In genomic region chr6:36840471-36841461, GRCh38 we compare ENCODE assay signal across 8 cellular contexts. TPM values are rescaled to one million over a fixed set of nuclear protein-coding genes. Genes with fewer than 3 reads are reported as not detected.
A peak's percentile ranks its signal among the peaks of the same experiment; 100 is the strongest.
DNase-seq lines count a peak whose midpoint lies in the region; ATAC-seq and TF ChIP-seq lines count a peak whose summit lies in the region.

No MANE protein-coding gene starts in this region.

- peak overlapping the region; percentile 55 to 84 (median 66) for H3K4me3 Mint-ChIP-seq in CD4-positive, alpha-beta memory T cell
- peak overlapping the region; percentile 54 for H3K4me3 Mint-ChIP-seq in activated CD4-positive, alpha-beta memory T cell treated with anti-CD3 and anti-CD28 coated beads for 36 hours
- H3K4me3 Mint-ChIP-seq in neural progenitor cell = peak overlapping the region; percentile 77

- peak overlapping the region in 2 of 7 donors; percentile 25 to 57 for H3K27ac Mint-ChIP-seq in CD4-positive, alpha-beta memory T cell
- H3K27ac Mint-ChIP-seq in activated CD4-positive, alpha-beta memory T cell treated with anti-CD3 and anti-CD28 coated beads for 36 hours = no peak overlapping the region
- H3K27ac Mint-ChIP-seq in neural progenitor cell = no peak overlapping the region

- H3K27me3 Mint-ChIP-seq in CD4-positive, alpha-beta memory T cell = peaks cover 4 to 19% of the 10 kb centered on the region in 2 donors
- H3K27me3 Mint-ChIP-seq in activated CD4-positive, alpha-beta memory T cell treated with anti-CD3 and anti-CD28 coated beads for 36 hours = peaks cover 22% of the 10 kb centered on the region
- peaks cover 54% of the 10 kb centered on the region for H3K27me3 Mint-ChIP-seq in neural progenitor cell (ENCODE audit: insufficient read depth, low read depth)

- no peak overlapping the region for H3K27ac ChIP-seq in CD4-positive, alpha-beta memory T cell (ENCODE audit: low read depth, low read length)
- H3K27ac ChIP-seq in neural progenitor cell = no peak overlapping the region

- H4K20me1 ChIP-seq in neural progenitor cell (ENCODE audit: low read depth) = peaks cover 12% of the 10 kb centered on the region

- peak; percentile 8 to 59 (median 25) for DNase-seq in CD4-positive, alpha-beta memory T cell
- peak; percentile 41 for DNase-seq in activated CD4-positive, alpha-beta memory T cell treated with anti-CD3 and anti-CD28 coated beads for 36 hours
- DNase-seq in neural progenitor cell (ENCODE audit: low spot score) (peak; percentile 55), NCI-H1048 (lab: John Stamatoyannopoulos, UW) (no peak), inferior parietal cortex (ENCODE audit: extremely low spot score) (no peak), epidermal melanocyte (ENCODE audit: insufficient read length, low spot score) (no peak)

- CTCF ChIA-PET in CD4-positive, alpha-beta memory T cell (lab: Charles Lee; ENCODE audit: partially characterized antibody) = interaction anchor here (2.7 kb wide), 1 partner anchor 11 kb away, joined by 13 read pairs; no protein-coding TSS in a partner anchor
- CTCF ChIA-PET in activated CD4-positive, alpha-beta memory T cell treated with anti-CD3 and anti-CD28 coated beads for 36 hours (lab: Charles Lee) = interaction anchor here (1.0 to 1.5 kb wide), 2 partner anchors 58 to 177 kb away, joined by 4 read pairs; no protein-coding TSS in a partner anchor

- H2AFZ ChIP-seq in neural progenitor cell (replicated peaks) = peak overlapping the region; percentile 59

- peaks cover 20% of the 10 kb centered on the region for H3K4me1 ChIP-seq in CD4-positive, alpha-beta memory T cell (ENCODE audit: insufficient read depth, low read length)
- H3K4me1 ChIP-seq in endocrine pancreas (ENCODE audit: control insufficient read depth, insufficient read depth, low read length) (no peaks in the 10 kb centered on the region), neural progenitor cell (peaks cover 16% of the 10 kb centered on the region)

- H3K9me3 ChIP-seq in CD4-positive, alpha-beta memory T cell (ENCODE audit: control insufficient read depth in 1 of 2, low read length in 2 of 2) = no peaks in the 10 kb centered on the region
- H3K9me3 ChIP-seq in endocrine pancreas (ENCODE audit: control insufficient read depth, low read length) = no peaks in the 10 kb centered on the region
- H3K9me3 ChIP-seq in neural progenitor cell (ENCODE audit: low read depth) = no peaks in the 10 kb centered on the region

- POLR2A ChIA-PET in CD4-positive, alpha-beta memory T cell (lab: Charles Lee; ENCODE audit: partially characterized antibody) = no interaction called here
- POLR2A ChIA-PET in activated CD4-positive, alpha-beta memory T cell treated with anti-CD3 and anti-CD28 coated beads for 36 hours (lab: Charles Lee) = interaction anchor here (1.0 kb wide), 1 partner anchor 8 kb away, joined by 3 read pairs; no protein-coding TSS in a partner anchor

- H3K4me1 Mint-ChIP-seq in CD4-positive, alpha-beta memory T cell = peaks cover 3 to 15% (median 9%) of the 10 kb centered on the region in 4 donors
- H3K4me1 Mint-ChIP-seq in activated CD4-positive, alpha-beta memory T cell treated with anti-CD3 and anti-CD28 coated beads for 36 hours (ENCODE audit: low read depth) = peaks cover 8% of the 10 kb centered on the region
- H3K4me1 Mint-ChIP-seq in neural progenitor cell = peaks cover 14% of the 10 kb centered on the region

- intact Hi-C loops in CD4-positive, alpha-beta memory T cell (cut with micrococcal nuclease) = no loop called here
- intact Hi-C loops in activated CD4-positive, alpha-beta memory T cell treated with anti-CD3 and anti-CD28 coated beads for 36 hours (cut with micrococcal nuclease) = no loop called here

- no peak for ATAC-seq in HG03108 (IDR thresholded peaks at IDR 0.05; ENCODE audit: unreplicated experiment)

- H3K9me3 Mint-ChIP-seq in CD4-positive, alpha-beta memory T cell = peaks cover 0 to 3% (median 0%) of the 10 kb centered on the region in 8 donors
- H3K9me3 Mint-ChIP-seq in activated CD4-positive, alpha-beta memory T cell treated with anti-CD3 and anti-CD28 coated beads for 36 hours = no peaks in the 10 kb centered on the region
- peaks cover 4% of the 10 kb centered on the region for H3K9me3 Mint-ChIP-seq in neural progenitor cell

- TF ChIP-seq CTCF in neural progenitor cell (IDR thresholded peaks at IDR 0.05) = no peak

- peak overlapping the region; percentile 95 for H3K4me2 ChIP-seq in neural progenitor cell

- H3F3A ChIP-seq in neural progenitor cell (ENCODE audit: low read depth) = peaks cover 9% of the 10 kb centered on the region

- peaks cover 18% of the 10 kb centered on the region for H3K27me3 ChIP-seq in CD4-positive, alpha-beta memory T cell (ENCODE audit: insufficient read depth, low read length)
- H3K27me3 ChIP-seq in endocrine pancreas (ENCODE audit: control insufficient read depth, insufficient read depth, low read length) = peaks cover 3% of the 10 kb centered on the region
- peaks cover 80% of the 10 kb centered on the region for H3K27me3 ChIP-seq in neural progenitor cell

- H3K9ac ChIP-seq in endocrine pancreas (ENCODE audit: control insufficient read depth, insufficient read depth, low read length) (peak overlapping the region; percentile 22), neural progenitor cell (no peak overlapping the region)

- no peaks in the 10 kb centered on the region for H3K36me3 ChIP-seq in CD4-positive, alpha-beta memory T cell (ENCODE audit: insufficient read depth, low read length)
- H3K36me3 ChIP-seq in endocrine pancreas (ENCODE audit: control insufficient read depth, insufficient read depth, low read length) = no peaks in the 10 kb centered on the region
- no peaks in the 10 kb centered on the region for H3K36me3 ChIP-seq in neural progenitor cell

- H3K4me3 ChIP-seq in CD4-positive, alpha-beta memory T cell (ENCODE audit: low read length in 2 of 2) = peak overlapping the region in 1 of 2 donors; percentile 19
- no peak overlapping the region for H3K4me3 ChIP-seq in endocrine pancreas (ENCODE audit: control insufficient read depth, insufficient read depth, low read length)
- H3K4me3 ChIP-seq in neural progenitor cell = peak overlapping the region; percentile 64

- H3K79me2 ChIP-seq in neural progenitor cell (ENCODE audit: low read depth) = no peaks in the 10 kb centered on the region

- H3K36me3 Mint-ChIP-seq in CD4-positive, alpha-beta memory T cell = no peaks in the 10 kb centered on the region
- no peaks in the 10 kb centered on the region for H3K36me3 Mint-ChIP-seq in activated CD4-positive, alpha-beta memory T cell treated with anti-CD3 and anti-CD28 coated beads for 36 hours
- H3K36me3 Mint-ChIP-seq in neural progenitor cell = no peaks in the 10 kb centered on the region

RNA-seq across cellular contexts. Expression of gene CPNE5, which starts 1.5 kb away (rescaled TPM):
- total RNA-seq in CD4-positive, alpha-beta memory T cell = under 1 TPM; 0.47 to 0.70 TPM
- 1 to 10 TPM; 1.9 to 2.7 TPM for polyA plus RNA-seq in CD4-positive, alpha-beta memory T cell
- total RNA-seq in activated CD4-positive, alpha-beta memory T cell treated with anti-CD3 and anti-CD28 coated beads for 36 hours = 1 to 10 TPM; 1.5 to 1.8 TPM
- total RNA-seq in neural progenitor cell (ENCODE audit: low replicate concordance) = 0.56 TPM in 1 of 2 replicates, not detected in the other

RNA-seq across cellular contexts. Expression of gene PPIL1, which starts 33.8 kb away (rescaled TPM):
- 1 to 10 TPM; 8.4 to 9.2 TPM for total RNA-seq in CD4-positive, alpha-beta memory T cell
- 10 to 100 TPM; 18.6 to 19.7 TPM for polyA plus RNA-seq in CD4-positive, alpha-beta memory T cell
- total RNA-seq in activated CD4-positive, alpha-beta memory T cell treated with anti-CD3 and anti-CD28 coated beads for 36 hours = 10 to 100 TPM; 38.5 to 40.6 TPM
- total RNA-seq in neural progenitor cell (ENCODE audit: low replicate concordance) = 81.6 and 93.1 TPM in 2 replicates

RNA-seq across cellular contexts. Expression of gene C6orf89, which starts 45.0 kb away (rescaled TPM):
- total RNA-seq in CD4-positive, alpha-beta memory T cell = 10 to 100 TPM; 53.0 to 56.0 TPM
- 10 to 100 TPM; 35.4 to 52.8 TPM for polyA plus RNA-seq in CD4-positive, alpha-beta memory T cell
- total RNA-seq in activated CD4-positive, alpha-beta memory T cell treated with anti-CD3 and anti-CD28 coated beads for 36 hours = 10 to 100 TPM; 29.2 to 29.8 TPM
- 17.8 and 21.2 TPM in 2 replicates for total RNA-seq in neural progenitor cell (ENCODE audit: low replicate concordance)

Comparison
In these comparisons a context has a peak if more than half of its experiments do, and no peak if none do; other contexts are left out.
1. DNase-seq: peak in CD4-positive, alpha-beta memory T cell (5 of 5), activated CD4-positive, alpha-beta memory T cell treated with anti-CD3 and anti-CD28 coated beads for 36 hours (single experiment) and neural progenitor cell (single experiment); none in NCI-H1048 (single experiment), inferior parietal cortex (single experiment) and epidermal melanocyte (single experiment).
2. Peak in every context shown above with its lines, with median percentiles within 50 percentile points of each other: H3K4me3 Mint-ChIP-seq.